9 cellular contexts compared by ENCODE assay signal in the genomic region with DNA sequence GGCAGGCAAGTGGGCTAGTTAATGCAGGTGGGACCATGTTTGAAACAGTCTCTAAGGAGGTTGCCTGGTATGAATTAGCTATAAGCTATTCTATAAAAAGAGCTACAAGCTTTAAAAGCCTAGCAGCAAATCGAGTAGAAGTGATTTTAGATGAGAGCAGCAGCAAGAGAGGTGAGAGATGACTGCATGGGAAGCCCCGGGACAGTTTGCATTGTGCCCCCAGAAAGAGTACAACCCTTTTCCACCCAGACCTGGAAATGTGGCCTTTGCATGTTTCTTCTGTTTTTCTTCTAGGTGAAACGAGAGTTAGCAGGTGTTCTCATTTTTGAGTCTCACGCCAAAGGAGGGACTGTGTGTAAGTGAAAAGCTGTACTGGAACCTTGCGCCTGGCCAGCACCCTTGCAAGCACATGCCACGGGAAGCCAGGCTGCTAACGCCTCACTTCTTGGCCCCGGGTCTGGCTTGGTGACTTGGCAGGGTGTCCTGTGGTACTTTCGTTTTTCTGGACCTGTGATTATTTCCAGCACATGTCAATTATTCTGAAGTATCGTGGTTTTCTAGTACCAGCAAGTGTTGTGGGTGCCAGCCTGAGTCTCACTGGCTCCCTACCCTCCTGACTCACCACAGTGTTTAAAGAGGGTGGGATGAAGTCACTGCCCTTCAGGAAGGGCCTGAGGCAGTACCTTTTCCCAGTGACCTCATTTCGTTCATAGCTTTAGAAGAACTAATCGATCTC.
DNase-seq lines count a peak whose midpoint lies in the region; ATAC-seq, FAIRE-seq and TF ChIP-seq lines count a peak whose summit lies in the region.
"Had no signal": no experiment of that assay in that cellular context is flagged by ENCODE, and none has a peak within 500 bp of the region (broad histone marks: within the 10 kb centered on the region; RNA-seq: fewer than 3 reads in every experiment).

No MANE protein-coding gene starts in this region.

- H3K36me3 ChIP-seq in endothelial cell of umbilical vein (ENCODE audit: control insufficient read depth in 2 of 2, extremely low read depth in 1 of 2, insufficient read depth in 2 of 2, low read length in 2 of 2), result peaks cover 0 to 5% of the 10 kb centered on the region in 2 experiments
- H3K36me3 ChIP-seq in gastrocnemius medialis, result no peaks in the 10 kb centered on the region

- no peaks in the 10 kb centered on the region for H3K9me3 ChIP-seq in endothelial cell of umbilical vein (replicated peaks; ENCODE audit: control insufficient read depth, insufficient read depth, low read length)
- no peaks in the 10 kb centered on the region for H3K9me3 ChIP-seq in gastrocnemius medialis

- in situ Hi-C loops in gastrocnemius medialis (cut with MboI; ENCODE audit: low sequenced_read_pairs in 4 of 4), result no loop called here

- dilution Hi-C loops in endothelial cell of umbilical vein (cut with MboI; ENCODE audit: extremely low pct_ligation_motif_present, low sequenced_read_pairs), result no loop called here

- intact Hi-C loops in endothelial cell of umbilical vein (cut with micrococcal nuclease), result no loop called here
- intact Hi-C loops in gastrocnemius medialis (cut with DNase I; ENCODE audit: low total_unique reads), result loop anchor here (5.0 kb wide), 1 partner anchor 237 kb away; no protein-coding TSS in a partner anchor

- no peaks in the 10 kb centered on the region for H3K79me2 ChIP-seq in endothelial cell of umbilical vein (ENCODE audit: control insufficient read depth, insufficient read depth, low read length)

- peak overlapping the region; percentile 5 for H2AFZ ChIP-seq in endothelial cell of umbilical vein (ENCODE audit: low read depth, low read length)

- no peak for TF ChIP-seq CTCF in endothelial cell of umbilical vein (IDR thresholded peaks at IDR 0.05; ENCODE audit: extremely low read depth in 1 of 2, insufficient read depth in 1 of 2, low read depth in 1 of 2, low read length in 2 of 2)
- TF ChIP-seq CTCF in gastrocnemius medialis (IDR thresholded peaks at IDR 0.05 in 4 of 5, conservative IDR thresholded peaks at IDR 0.05 in 1 of 5), result no peak

- DNase-seq in DMS153 (lab: John Stamatoyannopoulos, UW) (peak; percentile 24), DMS153 treated with DMSO at 0.1 percent for 48 hours (lab: John Stamatoyannopoulos, UW; ENCODE audit: unreplicated experiment) (no peak), NCI-H460 (ENCODE audit: extremely low read depth, low read depth) (peak; percentile 41), endothelial cell of umbilical vein (ENCODE audit: low read depth, low spot score) (peak; percentile 58), gastrocnemius medialis (peak; percentile 52 to 62), NCI-H748 treated with DMSO at 0.1 percent for 48 hours (lab: John Stamatoyannopoulos, UW) (no peak), NCI-H1092 (lab: John Stamatoyannopoulos, UW) (no peak), globus pallidus (ENCODE audit: low spot score) (no peak)

- H4K20me1 ChIP-seq in endothelial cell of umbilical vein (replicated peaks; ENCODE audit: control insufficient read depth, extremely low read depth, insufficient read depth, low read length), result no peaks in the 10 kb centered on the region

- H3K4me2 ChIP-seq in endothelial cell of umbilical vein (ENCODE audit: insufficient read depth, low read length), result peak overlapping the region; percentile 52

- H3K27me3 ChIP-seq in endothelial cell of umbilical vein (ENCODE audit: control insufficient read depth in 2 of 2, insufficient read depth in 2 of 2, low read length in 2 of 2) (no peaks in the 10 kb centered on the region), gastrocnemius medialis (no peaks in the 10 kb centered on the region)

- H3K9me1 ChIP-seq in endothelial cell of umbilical vein (replicated peaks; ENCODE audit: control insufficient read depth, extremely low read depth, insufficient read depth, low read length), result no peaks in the 10 kb centered on the region

- H3K4me3 ChIP-seq in endothelial cell of umbilical vein (replicated peaks in 1 of 3; ENCODE audit: insufficient read depth in 1 of 3, low read depth in 1 of 3, low read length in 3 of 3), result no peak overlapping the region
- H3K4me3 ChIP-seq in gastrocnemius medialis, result peak overlapping the region; percentile 28 to 34 (median 30)

- peak overlapping the region; percentile 0 for H3K27ac ChIP-seq in endothelial cell of umbilical vein (ENCODE audit: insufficient read depth, low read depth, low read length)
- peak overlapping the region; percentile 68 to 79 (median 73) for H3K27ac ChIP-seq in gastrocnemius medialis

- FAIRE-seq in endothelial cell of umbilical vein (lab: Jason Lieb, UNC), result peak; percentile 53
- FAIRE-seq: A204.1 had no signal

- peak overlapping the region; percentile 2 for H3K9ac ChIP-seq in endothelial cell of umbilical vein (replicated peaks; ENCODE audit: extremely low read depth, insufficient read depth, low read length)

- POLR2A ChIA-PET in endothelial cell of umbilical vein (lab: Charles Lee), result no interaction called here

- TF ChIP-seq POLR2A in endothelial cell of umbilical vein (IDR thresholded peaks at IDR 0.05; ENCODE audit: low read depth, low read length), result no peak
- peak in 1 of 2 donors; percentile 21 for TF ChIP-seq POLR2A in gastrocnemius medialis (IDR thresholded peaks at IDR 0.05)

- CTCF ChIA-PET in endothelial cell of umbilical vein (lab: Charles Lee), result interaction anchor here (1.0 to 3.9 kb wide), 11 partner anchors 10 to 225 kb away, joined by 3 to 30 read pairs (median 3); no protein-coding TSS in a partner anchor

- H3K4me1 ChIP-seq in endothelial cell of umbilical vein (ENCODE audit: control insufficient read depth, extremely low read depth, insufficient read depth, low read length) (peaks cover 12% of the 10 kb centered on the region), gastrocnemius medialis (peaks cover 15 to 19% of the 10 kb centered on the region in 2 donors)

- ATAC-seq in gastrocnemius medialis, result peak; percentile 91 to 92

- no TSS peak for BruUV-seq in endothelial cell of umbilical vein (replicated peaks; lab: Mats Ljungman, UMichigan)

TF ChIP-seq in endothelial cell of umbilical vein, 7 proteins besides CTCF, POLR2A, EP300 and RAD21:
- no peak for TF ChIP-seq POLR2AphosphoS5 (IDR thresholded peaks at IDR 0.05; ENCODE audit: insufficient read depth, low read depth, low read length)
- peak; percentile 49 for TF ChIP-seq FOS (IDR thresholded peaks at IDR 0.05; ENCODE audit: borderline replicate concordance, insufficient read depth, low read length)
- TF ChIP-seq JUN (IDR thresholded peaks at IDR 0.05; ENCODE audit: borderline replicate concordance, insufficient read depth, insufficient read length, low read depth), result peak; percentile 53

Comparison
In these comparisons a context has a peak if more than half of its experiments do, and no peak if none do; other contexts are left out.
1. DNase-seq: peak in DMS153 (single experiment), NCI-H460 (single experiment), endothelial cell of umbilical vein (single experiment) and gastrocnemius medialis (2 of 2); none in DMS153 treated with DMSO at 0.1 percent for 48 hours (single experiment), NCI-H748 treated with DMSO at 0.1 percent for 48 hours (single experiment), NCI-H1092 (single experiment) and globus pallidus (single experiment).
2. H3K4me3 ChIP-seq: peak in gastrocnemius medialis (4 of 4); none in endothelial cell of umbilical vein (0 of 3).